In genomic region chr17:19538095-19539039, GRCh38 we compare ENCODE assay signal across 14 cellular contexts. TPM values are rescaled to one million over a fixed set of nuclear protein-coding genes. Genes with fewer than 3 reads are reported as not detected.
DNase-seq lines count a peak whose midpoint lies in the region; ATAC-seq, FAIRE-seq and TF ChIP-seq lines count a peak whose summit lies in the region.
"Had no signal": no experiment of that assay in that cellular context is flagged by ENCODE, and none has a peak within 500 bp of the region (broad histone marks: within the 10 kb centered on the region; RNA-seq: fewer than 3 reads in every experiment).

No MANE protein-coding gene starts in this region.

- no peak for TF ChIP-seq POLR2A in A549 (IDR thresholded peaks at IDR 0.05; ENCODE audit: low read length)

- TF ChIP-seq CTCF in A549 (IDR thresholded peaks at IDR 0.05) = no peak

- 92% methylated on average over 14 of the region's 14 CpGs for WGBS in A549 (ENCODE audit: missing lambda C conversion rate)

- H3K4me3 ChIP-seq in A549 = no peak overlapping the region
- H3K4me3 ChIP-seq: coronary artery had no signal

- no peak overlapping the region for H3K4me2 ChIP-seq in A549

- POLR2A ChIA-PET in A549 (lab: Yijun Ruan, JAX) = no interaction called here

- DNase-seq in A549 (ENCODE audit: low read depth in 1 of 2, low spot score in 1 of 2) (no peak), LHCN-M2 (ENCODE audit: low read depth) (peak; percentile 50), globus pallidus (ENCODE audit: low spot score) (peak; percentile 66), myocyte (ENCODE audit: low read depth) (peak; percentile 42), NCI-H1092 (lab: John Stamatoyannopoulos, UW) (no peak)
- DNase-seq: activated naive CD8-positive, alpha-beta T cell treated with anti-CD3 and anti-CD28 coated beads, Interleukin-2, amount 10 ng/mL, durations not matched to agents 7 days and 5 days; NCI-H2081 had no signal

- H3K9me3 ChIP-seq in A549 = no peaks in the 10 kb centered on the region

- H3K27ac ChIP-seq in A549 = no peak overlapping the region
- H3K27ac ChIP-seq: coronary artery had no signal

- FAIRE-seq in A549 (lab: Jason Lieb, UNC) = no peak
- FAIRE-seq: urothelium cell line had no signal

- no peak for ATAC-seq in A549
- no peak for ATAC-seq in HG03354 (IDR thresholded peaks at IDR 0.05; ENCODE audit: poor library complexity, severe bottlenecking, unreplicated experiment)
- ATAC-seq in HG02840 (IDR thresholded peaks at IDR 0.05; ENCODE audit: low FRiP score, unreplicated experiment) = no peak
- no peak for ATAC-seq in GM19455 (IDR thresholded peaks at IDR 0.05; ENCODE audit: unreplicated experiment)
- ATAC-seq: HCT116; natural killer cell treated with Interleukin-12 subunit alpha and Interleukin-12 subunit beta and Interleukin-15 and Interleukin-18, amount 100 ng/mL, for 72 hours had no signal

- TF ChIP-seq EP300 in A549 (IDR thresholded peaks at IDR 0.05) = no peak

- peaks cover 7% of the 10 kb centered on the region; the same call in 2 of the 3 replicates for H3K4me1 ChIP-seq in A549

- TF ChIP-seq RAD21 in A549 (conservative IDR thresholded peaks at IDR 0.05 in 1 of 2, IDR thresholded peaks at IDR 0.05 in 1 of 2) = no peak

- CTCF ChIA-PET in A549 (lab: Yijun Ruan, JAX) = interaction anchor here (0.5 to 3.0 kb wide), 10 partner anchors 9 to 251 kb away, joined by 3 to 15 read pairs (median 4); partner anchors contain the start of gene ALDH3A2

TF ChIP-seq in A549, 52 proteins besides CTCF, POLR2A, EP300 and RAD21:
- TF ChIP-seq BCL3 (IDR thresholded peaks at IDR 0.05) = no peak
- TF ChIP-seq CEBPB (IDR thresholded peaks at IDR 0.05) = peak; percentile 34 to 76; a peak in 3 of 4 replicates
TF ChIP-seq in A549: peak in this region for 1.

RNA-seq across cellular contexts. Expression of gene SLC47A1, which starts 4.7 kb away (rescaled TPM):
- polyA plus RNA-seq in A549 (2011; rRNA removed) (21.1 and 35.1 TPM in 2 replicates), A549 (2017; fragmentation: RNase III; extraction: RNeasy Plus Mini Kit Qiagen cat#74134 plus additional on column Dnase treatment) (20.4 to 24.6 TPM (median 24.2 TPM) in 3 replicates)
- polyA plus RNA-seq in A549 (2012; cell fraction: cytosol; rRNA removed) = 18.6 and 25.8 TPM in 2 replicates
- polyA plus RNA-seq in A549 (2012; cell fraction: nucleus; rRNA removed) = 48.3 and 50.2 TPM in 2 replicates
- 60.5 and 93.6 TPM in 2 replicates for polyA minus RNA-seq in A549 (2011; rRNA and poly(A)+ RNA removed)
- total RNA-seq in LHCN-M2 (2014; rRNA removed) (0.17 TPM in 1 of 2 replicates, not detected in the other), myocyte (0.24 and 2.2 TPM in 2 replicates)
- 0.04 TPM for polyA plus RNA-seq in LHCN-M2 (2012)
- 0.05 TPM for polyA plus RNA-seq in myocyte (2012)
- total RNA-seq: activated naive CD8-positive, alpha-beta T cell treated with anti-CD3 and anti-CD28 coated beads, Interleukin-2, amount 10 ng/mL, durations not matched to agents 7 days and 5 days; natural killer cell treated with Interleukin-12 subunit alpha and Interleukin-12 subunit beta and Interleukin-15 and Interleukin-18, amount 100 ng/mL, for 72 hours had no signal

Comparison
In these comparisons a context has a peak if more than half of its experiments do, and no peak if none do; other contexts are left out.
1. DNase-seq: peak in LHCN-M2 (single experiment), globus pallidus (single experiment) and myocyte (single experiment); none in A549 (0 of 2) and NCI-H1092 (single experiment).